ENCODE assay signal across 17 cellular contexts in genomic region chr5:153099328-153099727, GRCh38.
A peak's percentile ranks its signal among the peaks of the same experiment; 100 is the strongest.
DNase-seq lines count a peak whose midpoint lies in the region; ATAC-seq and TF ChIP-seq lines count a peak whose summit lies in the region.
"Had no signal": no experiment of that assay in that cellular context is flagged by ENCODE, and none has a peak within 500 bp of the region (broad histone marks: within the 10 kb centered on the region; RNA-seq: fewer than 3 reads in every experiment).

No MANE protein-coding gene starts in this region.

- H3K4me1 Mint-ChIP-seq in GM23338 (peaks cover 5% of the 10 kb centered on the region), endodermal cell (peaks cover 11% of the 10 kb centered on the region)
- H3K4me1 Mint-ChIP-seq in activated T-cell treated with anti-CD3 and anti-CD28 coated beads, Interleukin-2, amount 50 U/mL, for 4 hours (ENCODE audit: low read depth), result no peaks in the 10 kb centered on the region
- no peaks in the 10 kb centered on the region for H3K4me1 Mint-ChIP-seq in activated T-cell treated with anti-CD3 and anti-CD28 coated beads, Interleukin-2, amount 50 U/mL, for 72 hours (ENCODE audit: low read depth)
- H3K4me1 Mint-ChIP-seq: B cell; CD4-positive, CD25-positive, alpha-beta regulatory T cell had no signal

- DNase-seq in COLO668 (lab: John Stamatoyannopoulos, UW; ENCODE audit: unreplicated experiment) (peak; percentile 23), GM23338 (ENCODE audit: low spot score) (no peak), NCI-H2107 treated with DMSO at 0.1 percent for 48 hours (lab: John Stamatoyannopoulos, UW; ENCODE audit: unreplicated experiment) (peak; percentile 56), endodermal cell (peak; percentile 57)
- DNase-seq in activated T-cell treated with anti-CD3 and anti-CD28 coated beads, Interleukin-2, amount 50 U/mL, for 4 hours, result no peak
- DNase-seq in activated T-cell treated with anti-CD3 and anti-CD28 coated beads, Interleukin-2, amount 50 U/mL, for 72 hours, result no peak
- DNase-seq: Calu3; CD4-positive, CD25-positive, alpha-beta regulatory T cell; DND-41; GM23248; NCI-H1048; NCI-H1436 treated with DMSO at 0.1 percent for 48 hours; NCI-H526 had no signal

- H3K27ac ChIP-seq in GM23338 (ENCODE audit: low read depth) (no peak overlapping the region), endodermal cell (ENCODE audit: low read depth, low read length) (no peak overlapping the region)
- H3K27ac ChIP-seq: GM23248, KMS-11 had no signal

- 80 to 100% methylated on average over 1 of the region's 1 CpG for WGBS in endodermal cell (ENCODE audit: insufficient coverage in 1 of 2, insufficient read length in 1 of 2), 2 experiments

- H3K4me3 Mint-ChIP-seq in GM23338, result no peak overlapping the region
- H3K4me3 Mint-ChIP-seq in endodermal cell, result no peak overlapping the region
- no peak overlapping the region for H3K4me3 Mint-ChIP-seq in activated T-cell treated with anti-CD3 and anti-CD28 coated beads, Interleukin-2, amount 50 U/mL, for 4 hours
- H3K4me3 Mint-ChIP-seq in activated T-cell treated with anti-CD3 and anti-CD28 coated beads, Interleukin-2, amount 50 U/mL, for 72 hours, result no peak overlapping the region
- H3K4me3 Mint-ChIP-seq: B cell; CD4-positive, CD25-positive, alpha-beta regulatory T cell had no signal

- H3K27me3 ChIP-seq in GM23338 (ENCODE audit: insufficient read depth), result no peaks in the 10 kb centered on the region
- H3K27me3 ChIP-seq in endodermal cell (ENCODE audit: control insufficient read depth, insufficient read depth, low read length, poor library complexity, severe bottlenecking), result no peaks in the 10 kb centered on the region

- TF ChIP-seq CTCF in GM23338 (conservative IDR thresholded peaks at IDR 0.05; ENCODE audit: low read depth in 2 of 2) (no peak), endodermal cell (conservative IDR thresholded peaks at IDR 0.05) (no peak)

- H3K4me1 ChIP-seq in GM23338 (ENCODE audit: insufficient read depth) (no peaks in the 10 kb centered on the region), endodermal cell (ENCODE audit: control insufficient read depth, insufficient read depth, low read length) (no peaks in the 10 kb centered on the region)

- H3K27me3 Mint-ChIP-seq in GM23338 (ENCODE audit: insufficient read depth, low read depth, poor library complexity), result peaks cover 2% of the 10 kb centered on the region
- H3K27me3 Mint-ChIP-seq in endodermal cell (ENCODE audit: insufficient read depth), result no peaks in the 10 kb centered on the region
- no peaks in the 10 kb centered on the region for H3K27me3 Mint-ChIP-seq in activated T-cell treated with anti-CD3 and anti-CD28 coated beads, Interleukin-2, amount 50 U/mL, for 4 hours (ENCODE audit: low read depth)
- H3K27me3 Mint-ChIP-seq in activated T-cell treated with anti-CD3 and anti-CD28 coated beads, Interleukin-2, amount 50 U/mL, for 72 hours (ENCODE audit: low read depth), result no peaks in the 10 kb centered on the region
- H3K27me3 Mint-ChIP-seq: B cell; CD4-positive, CD25-positive, alpha-beta regulatory T cell had no signal

- H3F3A ChIP-seq in GM23338 (replicated peaks; ENCODE audit: low read depth), result no peaks in the 10 kb centered on the region

- peaks cover 15% of the 10 kb centered on the region for H3K9me3 ChIP-seq in endodermal cell (ENCODE audit: control insufficient read depth, low read length)

- no peak overlapping the region for H3K27ac Mint-ChIP-seq in GM23338
- no peak overlapping the region for H3K27ac Mint-ChIP-seq in endodermal cell
- no peak overlapping the region for H3K27ac Mint-ChIP-seq in activated T-cell treated with anti-CD3 and anti-CD28 coated beads, Interleukin-2, amount 50 U/mL, for 72 hours
- H3K27ac Mint-ChIP-seq: B cell; CD4-positive, CD25-positive, alpha-beta regulatory T cell had no signal

- H3K4me3 ChIP-seq in GM23338 (no peak overlapping the region), endodermal cell (ENCODE audit: low read length) (peak overlapping the region; percentile 15)
- H3K4me3 ChIP-seq: GM23248 had no signal

- no peak overlapping the region for H3K9ac ChIP-seq in endodermal cell (ENCODE audit: extremely low read depth, low read length, poor library complexity, severe bottlenecking)
- H3K9ac ChIP-seq: GM23248, KMS-11 had no signal

- ATAC-seq in GM23338 (no peak), GM19035 (IDR thresholded peaks at IDR 0.05; ENCODE audit: unreplicated experiment) (no peak), HG02588 (IDR thresholded peaks at IDR 0.05; ENCODE audit: unreplicated experiment) (no peak)
- ATAC-seq in activated T-cell treated with anti-CD3 and anti-CD28 coated beads, Interleukin-2, amount 50 U/mL, for 4 hours, result no peak
- ATAC-seq in activated T-cell treated with anti-CD3 and anti-CD28 coated beads, Interleukin-2, amount 50 U/mL, for 72 hours (replicated peaks in 1 of 2), result no peak

- no peak overlapping the region for H3K4me2 ChIP-seq in GM23338
- H3K4me2 ChIP-seq: KMS-11 had no signal

- H3K9me3 Mint-ChIP-seq in GM23338, result peaks cover 9% of the 10 kb centered on the region
- peaks cover 12% of the 10 kb centered on the region for H3K9me3 Mint-ChIP-seq in endodermal cell
- H3K9me3 Mint-ChIP-seq in activated T-cell treated with anti-CD3 and anti-CD28 coated beads, Interleukin-2, amount 50 U/mL, for 4 hours, result peaks cover 13% of the 10 kb centered on the region
- H3K9me3 Mint-ChIP-seq in activated T-cell treated with anti-CD3 and anti-CD28 coated beads, Interleukin-2, amount 50 U/mL, for 72 hours, result peaks cover 1 to 12% of the 10 kb centered on the region in 2 donors

- H3K79me2 ChIP-seq in GM23338 (replicated peaks; ENCODE audit: insufficient read depth), result no peaks in the 10 kb centered on the region

- H2AFZ ChIP-seq in GM23338, result peak overlapping the region; percentile 38; the same call in 1 of the 2 replicates
- H2AFZ ChIP-seq: GM23248 had no signal

- H3K36me3 ChIP-seq in GM23338 (ENCODE audit: insufficient read depth) (no peaks in the 10 kb centered on the region), endodermal cell (ENCODE audit: control insufficient read depth, insufficient read depth, low read length) (no peaks in the 10 kb centered on the region)

- peaks cover 8% of the 10 kb centered on the region; the same call in 2 of the 3 replicates for H3K36me3 Mint-ChIP-seq in GM23338 (ENCODE audit: low read depth)
- H3K36me3 Mint-ChIP-seq in endodermal cell (ENCODE audit: low read depth), result no peaks in the 10 kb centered on the region
- no peaks in the 10 kb centered on the region for H3K36me3 Mint-ChIP-seq in activated T-cell treated with anti-CD3 and anti-CD28 coated beads, Interleukin-2, amount 50 U/mL, for 4 hours (ENCODE audit: insufficient read depth)
- peaks cover 0 to 1% of the 10 kb centered on the region in 2 donors for H3K36me3 Mint-ChIP-seq in activated T-cell treated with anti-CD3 and anti-CD28 coated beads, Interleukin-2, amount 50 U/mL, for 72 hours (ENCODE audit: insufficient read depth in 2 of 2)
- H3K36me3 Mint-ChIP-seq: CD4-positive, CD25-positive, alpha-beta regulatory T cell had no signal

- no peaks in the 10 kb centered on the region for H4K20me1 ChIP-seq in GM23338 (replicated peaks; ENCODE audit: insufficient read depth)

- H3K9me2 ChIP-seq in GM23338 (ENCODE audit: insufficient read depth), result peaks cover 4% of the 10 kb centered on the region; the same call in 1 of the 2 replicates

TF ChIP-seq in GM23338, 12 proteins besides CTCF, POLR2A, EP300 and RAD21 (continues in another document):
- TF ChIP-seq REST (IDR thresholded peaks at IDR 0.05; ENCODE audit: unreplicated experiment), result no peak

Comparison
In these comparisons a context has a peak if more than half of its experiments do, and no peak if none do; other contexts are left out.
1. DNase-seq: peak in COLO668 (single experiment), NCI-H2107 treated with DMSO at 0.1 percent for 48 hours (single experiment) and endodermal cell (single experiment); none in GM23338 (single experiment), activated T-cell treated with anti-CD3 and anti-CD28 coated beads, Interleukin-2, amount 50 U/mL, for 4 hours (single experiment) and activated T-cell treated with anti-CD3 and anti-CD28 coated beads, Interleukin-2, amount 50 U/mL, for 72 hours (0 of 2).